In genomic region chr20:4216142-4216735, GRCh38 we compare ENCODE assay signal across 28 cellular contexts. TPM values are rescaled to one million over a fixed set of nuclear protein-coding genes. Genes with fewer than 3 reads are reported as not detected.
A peak's percentile ranks its signal among the peaks of the same experiment; 100 is the strongest.
DNase-seq lines count a peak whose midpoint lies in the region; ATAC-seq and TF ChIP-seq lines count a peak whose summit lies in the region.
"Had no signal": no experiment of that assay in that cellular context is flagged by ENCODE, and none has a peak within 500 bp of the region (broad histone marks: within the 10 kb centered on the region; RNA-seq: fewer than 3 reads in every experiment).

No MANE protein-coding gene starts in this region.

- H3K27me3 Mint-ChIP-seq in Caco-2 (ENCODE audit: insufficient read depth, unreplicated experiment): no peaks in the 10 kb centered on the region

- no peak overlapping the region for H3K27ac ChIP-seq in spleen
- H3K27ac ChIP-seq: upper lobe of right lung had no signal

- BruUV-seq in Caco-2 (replicated peaks; lab: Mats Ljungman, UMichigan): no TSS peak

- no peak for ATAC-seq in GM18505 (IDR thresholded peaks at IDR 0.05; ENCODE audit: unreplicated experiment)
- ATAC-seq: activated CD4-positive, CD25-positive, alpha-beta regulatory T cell treated with anti-CD3 and anti-CD28 coated beads, Interleukin-2, amount 50 U/mL, for 24 hours; natural killer cell; T-cell; upper lobe of right lung had no signal

- H3K36me3 ChIP-seq in Caco-2 (ENCODE audit: control insufficient read depth, insufficient read depth, low read length): no peaks in the 10 kb centered on the region; the same call in 1 of the 2 replicates
- no peaks in the 10 kb centered on the region for H3K36me3 ChIP-seq in spleen
- H3K36me3 ChIP-seq: MG63, upper lobe of right lung had no signal

- 77 to 87% (median 84%) methylated on average over 11 of the region's 11 CpGs for WGBS in spleen, 5 donors

- POLR2A ChIA-PET in Caco-2 (lab: Charles Lee): no interaction called here

- H3K27ac Mint-ChIP-seq in Caco-2 (ENCODE audit: unreplicated experiment): peak overlapping the region; percentile 85
- H3K27ac Mint-ChIP-seq: activated CD4-positive, alpha-beta memory T cell treated with anti-CD3 and anti-CD28 coated beads for 36 hours; activated T-helper 1 cell treated with anti-CD3 and anti-CD28 coated beads, Interleukin-12 subunit alpha, Interleukin-12 subunit beta, Interleukin-2, Interleukin-4 antibody, amounts not matched to agents 30 ng/mL and 10 ng/mL and 1 ng/mL, durations not matched to agents 14 hours and 24 hours and 36 hours; CD8-positive, alpha-beta memory T cell; dendritic cell treated with granulocyte-macrophage colony-stimulating factor and Interleukin-4, amounts not matched to agents 40 ng/mL and 50 ng/mL, for 4 days; endodermal cell; natural killer cell; T-cell had no signal

- DNase-seq in Caco-2 (no peak), amniotic epithelial cell (ENCODE audit: low read depth) (peak; percentile 62), islet precursor cell (peak; percentile 68), spleen (peak; percentile 19), cerebellar nuclear complex (lab: John Stamatoyannopoulos, UW) (no peak)
- no peak for DNase-seq in activated effector memory CD4-positive, alpha-beta T cell treated with anti-CD3 and anti-CD28 coated beads, Interleukin-2, amount 50 U/mL, for 16 hours
- DNase-seq: activated CD4-positive, alpha-beta memory T cell treated with anti-CD3 and anti-CD28 coated beads for 36 hours; activated CD8-positive, alpha-beta memory T cell treated with anti-CD3 and anti-CD28 coated beads, Interleukin-2, amount 50 U/mL, for 4 hours; activated naive CD4-positive, alpha-beta T cell treated with anti-CD3 and anti-CD28 coated beads, Interleukin-2, amount 50 U/mL, for 16 hours; CD8-positive, alpha-beta memory T cell; endodermal cell; HCEC 1CT; KG1; MG63; midbrain; natural killer cell; NCI-H1105 treated with DMSO at 0.1 percent for 48 hours; NCI-H446; NCI-H774; stimulated activated CD4-positive, alpha-beta T cell treated with anti-CD3 and anti-CD28 coated beads, Interleukin-2, amount 100 ng/mL, for 48 hours; T-cell had no signal

- CTCF ChIA-PET in Caco-2 (lab: Charles Lee): no interaction called here

- H3K4me1 ChIP-seq in Caco-2 (peaks cover 23% of the 10 kb centered on the region), spleen (peaks cover 0 to 7% (median 2%) of the 10 kb centered on the region in 6 donors)

- no peak overlapping the region for H3K4me3 Mint-ChIP-seq in Caco-2 (ENCODE audit: unreplicated experiment)
- H3K4me3 Mint-ChIP-seq: activated CD4-positive, alpha-beta memory T cell treated with anti-CD3 and anti-CD28 coated beads for 36 hours; activated T-helper 1 cell treated with anti-CD3 and anti-CD28 coated beads, Interleukin-12 subunit alpha, Interleukin-12 subunit beta, Interleukin-2, Interleukin-4 antibody, amounts not matched to agents 30 ng/mL and 10 ng/mL and 1 ng/mL, durations not matched to agents 14 hours and 24 hours and 36 hours; CD8-positive, alpha-beta memory T cell; dendritic cell treated with granulocyte-macrophage colony-stimulating factor and Interleukin-4, amounts not matched to agents 40 ng/mL and 50 ng/mL, for 4 days; endodermal cell; natural killer cell; T-cell had no signal

- H3K4me3 ChIP-seq in Caco-2 (ENCODE audit: low read depth, low read length): no peak overlapping the region
- H3K4me3 ChIP-seq in spleen: no peak overlapping the region
- H3K4me3 ChIP-seq: MG63, upper lobe of right lung had no signal

- peaks cover 22% of the 10 kb centered on the region for H3K4me1 Mint-ChIP-seq in Caco-2 (ENCODE audit: low read depth, unreplicated experiment)

- TF ChIP-seq POLR2A in spleen (IDR thresholded peaks at IDR 0.05) (no peak), GM18505 (IDR thresholded peaks at IDR 0.05; ENCODE audit: borderline replicate concordance, extremely low read depth, insufficient read depth, insufficient read length) (no peak)

- intact Hi-C loops in Caco-2 (cut with micrococcal nuclease; ENCODE audit: unreplicated experiment) (no loop called here), spleen (cut with DNase I; ENCODE audit: low total_unique reads) (no loop called here)

- no peaks in the 10 kb centered on the region for H3K9me3 Mint-ChIP-seq in Caco-2 (ENCODE audit: unreplicated experiment)
- H3K9me3 Mint-ChIP-seq: activated CD4-positive, alpha-beta memory T cell treated with anti-CD3 and anti-CD28 coated beads for 36 hours; activated T-helper 1 cell treated with anti-CD3 and anti-CD28 coated beads, Interleukin-12 subunit alpha, Interleukin-12 subunit beta, Interleukin-2, Interleukin-4 antibody, amounts not matched to agents 30 ng/mL and 10 ng/mL and 1 ng/mL, durations not matched to agents 14 hours and 24 hours and 36 hours; dendritic cell treated with granulocyte-macrophage colony-stimulating factor and Interleukin-4, amounts not matched to agents 40 ng/mL and 50 ng/mL, for 4 days; endodermal cell; natural killer cell; T-cell had no signal

- H3K9me3 ChIP-seq in Caco-2: no peaks in the 10 kb centered on the region
- H3K9me3 ChIP-seq in spleen: no peaks in the 10 kb centered on the region
- H3K9me3 ChIP-seq: MG63, upper lobe of right lung had no signal

- no peak for TF ChIP-seq CTCF in Caco-2 (IDR thresholded peaks at IDR 0.05; ENCODE audit: insufficient read depth in 1 of 2, low read depth in 1 of 2, low read length in 1 of 2, severe bottlenecking in 1 of 2, unreplicated experiment in 1 of 2)
- TF ChIP-seq CTCF in spleen (IDR thresholded peaks at IDR 0.05 in 8 of 11, conservative IDR thresholded peaks at IDR 0.05 in 3 of 11): no peak

- no peaks in the 10 kb centered on the region for H3K27me3 ChIP-seq in Caco-2 (replicated peaks; ENCODE audit: control insufficient read depth, insufficient read depth, low read length)
- peaks cover 0 to 40% (median 5%) of the 10 kb centered on the region in 7 donors for H3K27me3 ChIP-seq in spleen (replicated peaks in 1 of 7)
- H3K27me3 ChIP-seq: MG63 had no signal

- peaks cover 1% of the 10 kb centered on the region for H3K36me3 Mint-ChIP-seq in Caco-2 (ENCODE audit: insufficient read depth, unreplicated experiment)
- H3K36me3 Mint-ChIP-seq: activated CD4-positive, alpha-beta memory T cell treated with anti-CD3 and anti-CD28 coated beads for 36 hours; CD8-positive, alpha-beta memory T cell; natural killer cell; T-cell had no signal

RNA-seq across cellular contexts. Expression of gene ADRA1D, which starts 32.8 kb away (rescaled TPM):
- total RNA-seq in Caco-2 (2022) (0.86 and 1.2 TPM in 2 replicates), spleen (1 to 10 TPM in 6 of 7 donors, under 1 TPM in 1; 0.68 to 8.7 (median 2.2) TPM)
- 1 to 10 TPM in 1 of 3 donors, under 1 TPM in 2; 0.26 to 1.2 (median 0.97) TPM for polyA plus RNA-seq in spleen
- total RNA-seq: activated CD4-positive, alpha-beta memory T cell treated with anti-CD3 and anti-CD28 coated beads for 36 hours; activated T-helper 1 cell treated with anti-CD3 and anti-CD28 coated beads, Interleukin-12 subunit alpha, Interleukin-12 subunit beta, Interleukin-2, Interleukin-4 antibody, amounts not matched to agents 30 ng/mL and 10 ng/mL and 1 ng/mL, durations not matched to agents 14 hours and 24 hours and 36 hours; CD8-positive, alpha-beta memory T cell; endodermal cell; natural killer cell; omental fat pad; subcutaneous adipose tissue; T-cell had no signal
- polyA plus RNA-seq: CD8-positive, alpha-beta memory T cell had no signal

Comparison
In these comparisons a context has a peak if more than half of its experiments do, and no peak if none do; other contexts are left out.
1. DNase-seq: peak in amniotic epithelial cell (single experiment), islet precursor cell (single experiment) and spleen (single experiment); none in Caco-2 (0 of 2), activated effector memory CD4-positive, alpha-beta T cell treated with anti-CD3 and anti-CD28 coated beads, Interleukin-2, amount 50 U/mL, for 16 hours (single experiment) and cerebellar nuclear complex (0 of 2).